In the genomic region with DNA sequence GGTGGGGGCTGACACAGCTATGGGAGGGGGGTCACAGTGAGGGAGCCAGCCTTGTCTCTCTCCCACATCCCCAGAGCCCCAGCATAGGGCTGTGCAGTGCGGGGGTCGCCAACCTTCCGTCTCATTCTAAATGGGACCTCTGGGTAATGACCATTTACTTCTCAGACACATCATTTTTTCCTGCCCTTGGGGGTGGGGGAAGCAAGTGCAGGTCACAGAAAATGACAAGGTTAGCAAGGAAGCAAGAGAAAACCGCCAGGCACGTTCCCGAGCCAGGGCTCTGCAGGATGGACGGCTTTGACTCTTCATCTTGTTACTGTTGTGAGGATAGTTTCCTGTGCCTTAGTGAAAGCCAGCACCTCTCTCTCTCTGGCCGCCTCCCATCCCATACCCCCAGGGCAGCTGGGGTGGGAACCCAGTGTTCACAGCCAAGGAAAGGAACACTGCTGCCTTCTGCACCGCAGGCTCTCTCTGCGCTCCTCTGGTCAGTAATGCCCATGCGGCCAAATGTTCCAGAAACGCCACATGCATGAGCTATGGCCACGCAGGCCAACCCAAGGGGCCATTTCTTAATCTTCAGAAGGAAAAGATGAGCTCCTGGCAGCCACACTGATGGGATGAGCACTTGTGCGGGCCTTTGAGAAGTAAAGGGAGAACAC, we compare ENCODE assay signal across 16 cellular contexts. TPM values are rescaled to one million over a fixed set of nuclear protein-coding genes. Genes with fewer than 3 reads are reported as not detected.
DNase-seq lines count a peak whose midpoint lies in the region; ATAC-seq and TF ChIP-seq lines count a peak whose summit lies in the region.
"Had no signal": no experiment of that assay in that cellular context is flagged by ENCODE, and none has a peak within 500 bp of the region (broad histone marks: within the 10 kb centered on the region; RNA-seq: fewer than 3 reads in every experiment).

No MANE protein-coding gene starts in this region.

- no peak overlapping the region for H2AFZ ChIP-seq in H9 (ENCODE audit: low read length)

- no peak overlapping the region for H4K91ac ChIP-seq in H9 (ENCODE audit: insufficient read length, low read depth, low read length)

- TF ChIP-seq POLR2A in sigmoid colon (IDR thresholded peaks at IDR 0.05), result no peak

- H3K27ac ChIP-seq in left ventricle myocardium inferior (replicated peaks) (no peak overlapping the region), sigmoid colon (no peak overlapping the region), H9 (ENCODE audit: insufficient read length, low read depth, low read length) (no peak overlapping the region)
- H3K27ac ChIP-seq: BLaER1 treated with 17β-estradiol and CSF1 and Interleukin-3, amounts not matched to agents 10 nM and 100 nM had no signal

- H3K9ac ChIP-seq in H9 (ENCODE audit: extremely low read depth, insufficient read length, low read length), result no peak overlapping the region
- H3K9ac ChIP-seq: BLaER1 treated with 17β-estradiol and CSF1 and Interleukin-3, amounts not matched to agents 10 nM and 100 nM had no signal

- H3T11ph ChIP-seq in H9 (ENCODE audit: low read length), result no peak overlapping the region

- H3K79me2 ChIP-seq in H9 (ENCODE audit: insufficient read depth, low read length), result no peaks in the 10 kb centered on the region

- no peak overlapping the region for H4K5ac ChIP-seq in H9 (ENCODE audit: insufficient read length, low read depth, low read length)

- H3K27me3 Mint-ChIP-seq in neural crest cell (ENCODE audit: low read depth) (no peaks in the 10 kb centered on the region), H9 (ENCODE audit: low read depth) (peaks cover 21% of the 10 kb centered on the region)
- H3K27me3 Mint-ChIP-seq: CD4-positive, CD25-positive, alpha-beta regulatory T cell had no signal

- DNase-seq in left ventricle myocardium superior (peak; percentile 7), left ventricle myocardium inferior (no peak), neural crest cell (ENCODE audit: low read depth, low spot score) (no peak), sigmoid colon (peak; percentile 44), H9 (no peak)
- DNase-seq: ACHN; Calu3; CD4-positive, CD25-positive, alpha-beta regulatory T cell; DMS 273 treated with DMSO at 0.1 percent for 48 hours; HCEC 1CT; HFFc6 had no signal

- no peaks in the 10 kb centered on the region for H3K23me2 ChIP-seq in H9 (ENCODE audit: insufficient read length, low read depth, low read length, poor library complexity, severe bottlenecking)

- TF ChIP-seq CTCF in left ventricle myocardium inferior (IDR thresholded peaks at IDR 0.05; ENCODE audit: borderline replicate concordance), result no peak
- TF ChIP-seq CTCF in neural crest cell (conservative IDR thresholded peaks at IDR 0.05), result no peak
- TF ChIP-seq CTCF in sigmoid colon (IDR thresholded peaks at IDR 0.05), result no peak
- no peak for TF ChIP-seq CTCF in H9 (conservative IDR thresholded peaks at IDR 0.05)

- H3K9me3 Mint-ChIP-seq in neural crest cell (no peaks in the 10 kb centered on the region), H9 (peaks cover 0 to 11% of the 10 kb centered on the region in 2 experiments; a peak in 3 of 5 replicates)
- H3K9me3 Mint-ChIP-seq: HFFc6 had no signal

- no peak overlapping the region for H2BK120ac ChIP-seq in H9 (ENCODE audit: low read depth, low read length, poor library complexity, severe bottlenecking)

- H3K36me3 ChIP-seq in left ventricle myocardium inferior, result no peaks in the 10 kb centered on the region
- no peaks in the 10 kb centered on the region for H3K36me3 ChIP-seq in sigmoid colon
- H3K36me3 ChIP-seq: BLaER1 treated with 17β-estradiol and CSF1 and Interleukin-3, amounts not matched to agents 10 nM and 100 nM had no signal

- no peak overlapping the region for H3K18ac ChIP-seq in H9 (ENCODE audit: insufficient read length, low read depth, low read length)

- no peak overlapping the region for H2BK12ac ChIP-seq in H9 (ENCODE audit: insufficient read length, low read depth, low read length)

- H3K23ac ChIP-seq in H9 (ENCODE audit: insufficient read length, low read depth, low read length), result no peak overlapping the region

- H3K4me1 ChIP-seq in left ventricle myocardium inferior, result no peaks in the 10 kb centered on the region
- no peaks in the 10 kb centered on the region for H3K4me1 ChIP-seq in sigmoid colon
- H3K4me1 ChIP-seq in H9 (ENCODE audit: insufficient read depth, low read length), result no peaks in the 10 kb centered on the region
- H3K4me1 ChIP-seq: BLaER1 treated with 17β-estradiol and CSF1 and Interleukin-3, amounts not matched to agents 10 nM and 100 nM had no signal

- no peak overlapping the region for H2BK15ac ChIP-seq in H9 (ENCODE audit: low read depth, low read length)

- no peak overlapping the region for H3K56ac ChIP-seq in H9 (ENCODE audit: insufficient read length, low read depth, low read length)

- H3K4me1 Mint-ChIP-seq in neural crest cell, result no peaks in the 10 kb centered on the region
- H3K4me1 Mint-ChIP-seq in H9, result peaks cover 0 to 3% of the 10 kb centered on the region in 2 experiments; a peak in 1 of 4 replicates
- H3K4me1 Mint-ChIP-seq: CD4-positive, CD25-positive, alpha-beta regulatory T cell had no signal

- no peak overlapping the region for H3K14ac ChIP-seq in H9 (ENCODE audit: insufficient read depth, low read length)

- H3K9me3 ChIP-seq in left ventricle myocardium inferior (replicated peaks), result no peaks in the 10 kb centered on the region
- no peaks in the 10 kb centered on the region for H3K9me3 ChIP-seq in sigmoid colon
- no peaks in the 10 kb centered on the region for H3K9me3 ChIP-seq in H9 (ENCODE audit: control insufficient read depth, low read depth, low read length)

- H2BK5ac ChIP-seq in H9 (ENCODE audit: insufficient read length, low read length), result no peak overlapping the region

- no peak overlapping the region for H2AK5ac ChIP-seq in H9 (ENCODE audit: insufficient read length, low read length)

- H3K36me3 Mint-ChIP-seq in neural crest cell (ENCODE audit: low read depth) (no peaks in the 10 kb centered on the region), H9 (ENCODE audit: insufficient read depth in 1 of 3, low read depth in 3 of 3) (no peaks in the 10 kb centered on the region)
- H3K36me3 Mint-ChIP-seq: CD4-positive, CD25-positive, alpha-beta regulatory T cell had no signal

- TF ChIP-seq EP300 in sigmoid colon (IDR thresholded peaks at IDR 0.05), result no peak

- H3K79me1 ChIP-seq in H9 (ENCODE audit: insufficient read depth, low read depth, low read length, poor library complexity, severe bottlenecking), result no peaks in the 10 kb centered on the region

- no peaks in the 10 kb centered on the region for H4K20me1 ChIP-seq in H9 (ENCODE audit: control insufficient read depth, insufficient read depth, insufficient read length)
- H4K20me1 ChIP-seq: BLaER1 treated with 17β-estradiol and CSF1 and Interleukin-3, amounts not matched to agents 10 nM and 100 nM had no signal

- no peak overlapping the region for H2BK20ac ChIP-seq in H9 (ENCODE audit: low read depth, low read length, poor library complexity, severe bottlenecking)

- H3K4me2 ChIP-seq in H9 (ENCODE audit: insufficient read depth, insufficient read length, low read length), result no peak overlapping the region
- H3K4me2 ChIP-seq: BLaER1 treated with 17β-estradiol and CSF1 and Interleukin-3, amounts not matched to agents 10 nM and 100 nM had no signal

- intact Hi-C loops in left ventricle myocardium superior (cut with micrococcal nuclease), result no loop called here
- intact Hi-C loops in left ventricle myocardium inferior (cut with micrococcal nuclease), result no loop called here
- intact Hi-C loops in sigmoid colon (cut with DNase I), result no loop called here

- H3K4ac ChIP-seq in H9 (ENCODE audit: low read depth, low read length), result no peak overlapping the region

- 81 to 82% methylated on average over 14 of the region's 14 CpGs for WGBS in sigmoid colon, 2 donors
- WGBS in H9 (ENCODE audit: extremely low coverage, insufficient read length, low lambda C conversion rate), result no CpG with 5 or more reads among the region's 14 CpGs

- H3K27ac Mint-ChIP-seq in neural crest cell (ENCODE audit: unreplicated experiment) (peak overlapping the region; percentile 57), H9 (no peak overlapping the region)
- H3K27ac Mint-ChIP-seq: CD4-positive, CD25-positive, alpha-beta regulatory T cell; HFFc6 had no signal

- no peak overlapping the region for H4K8ac ChIP-seq in H9 (replicated peaks; ENCODE audit: insufficient read length, low read depth, low read length)

- H3K4me3 ChIP-seq in left ventricle myocardium inferior, result no peak overlapping the region
- H3K4me3 ChIP-seq in sigmoid colon, result no peak overlapping the region
- H3K4me3 ChIP-seq: BLaER1 treated with 17β-estradiol and CSF1 and Interleukin-3, amounts not matched to agents 10 nM and 100 nM had no signal

- peaks cover 39% of the 10 kb centered on the region for H3K27me3 ChIP-seq in left ventricle myocardium inferior (ENCODE audit: low read depth)
- H3K27me3 ChIP-seq in sigmoid colon, result peaks cover 0 to 10% (median 0%) of the 10 kb centered on the region in 3 donors
- no peaks in the 10 kb centered on the region for H3K27me3 ChIP-seq in H9 (ENCODE audit: insufficient read depth, low read length)
- H3K27me3 ChIP-seq: BLaER1 treated with 17β-estradiol and CSF1 and Interleukin-3, amounts not matched to agents 10 nM and 100 nM had no signal

- H3K4me3 Mint-ChIP-seq in neural crest cell (no peak overlapping the region), H9 (no peak overlapping the region)
- H3K4me3 Mint-ChIP-seq: CD4-positive, CD25-positive, alpha-beta regulatory T cell; HFFc6 had no signal

- ATAC-seq in left ventricle myocardium superior (no peak), HG02884 (IDR thresholded peaks at IDR 0.05; ENCODE audit: unreplicated experiment) (no peak), HG02970 (IDR thresholded peaks at IDR 0.05; ENCODE audit: low FRiP score, unreplicated experiment) (no peak)

RNA-seq across cellular contexts. Expression of gene OTOS, which starts 22.7 kb away (rescaled TPM):
- not detected for total RNA-seq in left ventricle myocardium superior
- total RNA-seq in left ventricle myocardium inferior, result not detected
- not detected in 2 replicates for total RNA-seq in neural crest cell
- total RNA-seq in sigmoid colon, result not detected
- polyA plus RNA-seq in sigmoid colon, result not detected
- not detected in 2 replicates for total RNA-seq in H9 (2021)
- total RNA-seq: A172; Calu3; CD4-positive, CD25-positive, alpha-beta regulatory T cell; H1 had no signal
- polyA plus RNA-seq: CD4-positive, CD25-positive, alpha-beta regulatory T cell had no signal

RNA-seq across cellular contexts. Expression of gene COPS9, which starts 27.1 kb away (rescaled TPM):
- total RNA-seq in left ventricle myocardium superior (204 TPM), left ventricle myocardium inferior (190 TPM), neural crest cell (138 and 143 TPM in 2 replicates), sigmoid colon (100 to 1,000 TPM; 235 to 376 (median 317) TPM), H9 (2021) (142 and 149 TPM in 2 replicates)
- polyA plus RNA-seq in sigmoid colon, result 100 to 1,000 TPM; 238 to 458 (median 422) TPM

Comparison
In these comparisons a context has a peak if more than half of its experiments do, and no peak if none do; other contexts are left out.
1. DNase-seq: peak in left ventricle myocardium superior (single experiment) and sigmoid colon (single experiment); none in left ventricle myocardium inferior (single experiment), neural crest cell (single experiment) and H9 (single experiment).